Comparison of ENCODE assay signal across 24 cellular contexts in the genomic region with DNA sequence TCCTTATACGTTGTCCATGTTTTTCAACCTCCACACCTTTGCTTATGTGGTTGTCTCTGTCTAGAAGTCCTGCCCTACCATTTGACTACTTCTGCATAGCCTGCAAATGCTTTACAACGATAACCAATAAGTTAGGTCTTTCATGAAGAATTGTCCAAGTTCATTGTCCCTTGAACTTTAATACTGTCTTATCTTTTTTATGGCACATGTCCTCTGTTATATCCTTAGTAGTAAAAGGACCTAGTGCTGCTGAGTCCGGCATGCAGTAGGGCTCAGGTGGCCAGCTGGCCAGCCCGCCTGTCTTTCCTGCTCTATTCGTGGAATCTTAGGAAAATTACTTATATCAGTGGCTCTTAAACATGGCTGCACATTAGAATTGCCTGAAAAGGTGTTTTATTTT.
"Had no signal": no experiment of that assay in that cellular context is flagged by ENCODE, and none has a peak within 500 bp of the region (broad histone marks: within the 10 kb centered on the region; RNA-seq: fewer than 3 reads in every experiment).

No MANE protein-coding gene starts in this region.

- H3K36me3 Mint-ChIP-seq: activated CD8-positive, alpha-beta memory T cell treated with anti-CD3 and anti-CD28 coated beads, Interleukin-2, amount 10 ng/mL, durations not matched to agents 7 days and 5 days; activated naive CD8-positive, alpha-beta T cell; WTC11 had no signal

- H3K27me3 Mint-ChIP-seq: activated CD8-positive, alpha-beta memory T cell treated with anti-CD3 and anti-CD28 coated beads, Interleukin-2, amount 10 ng/mL, durations not matched to agents 7 days and 5 days; activated naive CD8-positive, alpha-beta T cell had no signal

- ATAC-seq: activated CD8-positive, alpha-beta memory T cell treated with anti-CD3 and anti-CD28 coated beads, Interleukin-2, amount 10 ng/mL, durations not matched to agents 7 days and 5 days; activated CD8-positive, alpha-beta T cell treated with anti-CD3 and anti-CD28 coated beads, Interleukin-2, amount 10 ng/mL, durations not matched to agents 7 days and 5 days; esophagus mucosa; heart right ventricle; naive thymus-derived CD4-positive, alpha-beta T cell; stimulated activated naive CD8-positive, alpha-beta T cell treated with anti-CD3 and anti-CD28 coated beads, Interleukin-15, Interleukin-2, amounts not matched to agents 100 U/mL and 50 U/mL, for 24 hours; WTC11 had no signal

- H3K9me3 ChIP-seq: heart right ventricle, left ventricle myocardium inferior, right atrium auricular region, upper lobe of left lung had no signal

- H3K9me3 Mint-ChIP-seq: central memory CD8-positive, alpha-beta T cell; dendritic cell treated with granulocyte-macrophage colony-stimulating factor and Interleukin-4, amounts not matched to agents 40 ng/mL and 50 ng/mL, for 4 days; endodermal cell; naive thymus-derived CD4-positive, alpha-beta T cell; neural crest cell; T-helper 1 cell treated with Interleukin-12 subunit alpha and Interleukin-12 subunit beta and Interleukin-4 antibody, amounts not matched to agents 30 μg/mL and 1 μg/mL, for 36 hours; WTC11 had no signal

- DNase-seq: activated CD8-positive, alpha-beta memory T cell treated with anti-CD3 and anti-CD28 coated beads, Interleukin-2, amount 10 ng/mL, durations not matched to agents 7 days and 5 days; activated CD8-positive, alpha-beta T cell treated with anti-CD3 and anti-CD28 coated beads, Interleukin-2, amount 10 ng/mL, durations not matched to agents 7 days and 5 days; activated naive CD4-positive, alpha-beta T cell; activated T-cell treated with anti-CD3 and anti-CD28 coated beads, Interleukin-2, amount 50 U/mL, for 48 hours; anterior cingulate cortex; endodermal cell; foreskin fibroblast; heart right ventricle; left ventricle myocardium inferior; naive thymus-derived CD4-positive, alpha-beta T cell; stimulated activated naive CD8-positive, alpha-beta T cell treated with anti-CD3 and anti-CD28 coated beads, Interleukin-15, Interleukin-2, amounts not matched to agents 100 U/mL and 50 U/mL, for 24 hours; SW 1271; T1000; upper lobe of left lung had no signal

- H3K4me1 Mint-ChIP-seq: activated CD8-positive, alpha-beta memory T cell treated with anti-CD3 and anti-CD28 coated beads, Interleukin-2, amount 10 ng/mL, durations not matched to agents 7 days and 5 days had no signal

- H3K27ac Mint-ChIP-seq: activated CD8-positive, alpha-beta memory T cell treated with anti-CD3 and anti-CD28 coated beads, Interleukin-2, amount 10 ng/mL, durations not matched to agents 7 days and 5 days; activated CD8-positive, alpha-beta T cell treated with anti-CD3 and anti-CD28 coated beads, Interleukin-2, amount 10 ng/mL, durations not matched to agents 7 days and 5 days; activated naive CD8-positive, alpha-beta T cell; dendritic cell treated with granulocyte-macrophage colony-stimulating factor and Interleukin-4, amounts not matched to agents 40 ng/mL and 50 ng/mL, for 4 days; endodermal cell; T-helper 1 cell treated with Interleukin-12 subunit alpha and Interleukin-12 subunit beta and Interleukin-4 antibody, amounts not matched to agents 30 μg/mL and 1 μg/mL, for 36 hours; WTC11 had no signal

- H3K4me3 ChIP-seq: heart right ventricle, left ventricle myocardium inferior, lung, right atrium auricular region, upper lobe of left lung had no signal

- H3K36me3 ChIP-seq: heart right ventricle, left ventricle myocardium inferior, right atrium auricular region, upper lobe of left lung had no signal

- H3K4me3 Mint-ChIP-seq: activated CD8-positive, alpha-beta memory T cell treated with anti-CD3 and anti-CD28 coated beads, Interleukin-2, amount 10 ng/mL, durations not matched to agents 7 days and 5 days; activated CD8-positive, alpha-beta T cell treated with anti-CD3 and anti-CD28 coated beads, Interleukin-2, amount 10 ng/mL, durations not matched to agents 7 days and 5 days; activated naive CD8-positive, alpha-beta T cell; central memory CD8-positive, alpha-beta T cell; dendritic cell treated with granulocyte-macrophage colony-stimulating factor and Interleukin-4, amounts not matched to agents 40 ng/mL and 50 ng/mL, for 4 days; endodermal cell; naive thymus-derived CD4-positive, alpha-beta T cell; neural crest cell; T-helper 1 cell treated with Interleukin-12 subunit alpha and Interleukin-12 subunit beta and Interleukin-4 antibody, amounts not matched to agents 30 μg/mL and 1 μg/mL, for 36 hours; WTC11 had no signal

- H3K4me1 ChIP-seq: left ventricle myocardium inferior, right atrium auricular region had no signal

- H3K27me3 ChIP-seq: heart right ventricle, right atrium auricular region, upper lobe of left lung had no signal

- H3K27ac ChIP-seq: heart right ventricle, left ventricle myocardium inferior, right atrium auricular region, upper lobe of left lung had no signal

- FAIRE-seq: bronchial epithelial cell had no signal
